8 cellular contexts compared by ENCODE assay signal in the genomic region with DNA sequence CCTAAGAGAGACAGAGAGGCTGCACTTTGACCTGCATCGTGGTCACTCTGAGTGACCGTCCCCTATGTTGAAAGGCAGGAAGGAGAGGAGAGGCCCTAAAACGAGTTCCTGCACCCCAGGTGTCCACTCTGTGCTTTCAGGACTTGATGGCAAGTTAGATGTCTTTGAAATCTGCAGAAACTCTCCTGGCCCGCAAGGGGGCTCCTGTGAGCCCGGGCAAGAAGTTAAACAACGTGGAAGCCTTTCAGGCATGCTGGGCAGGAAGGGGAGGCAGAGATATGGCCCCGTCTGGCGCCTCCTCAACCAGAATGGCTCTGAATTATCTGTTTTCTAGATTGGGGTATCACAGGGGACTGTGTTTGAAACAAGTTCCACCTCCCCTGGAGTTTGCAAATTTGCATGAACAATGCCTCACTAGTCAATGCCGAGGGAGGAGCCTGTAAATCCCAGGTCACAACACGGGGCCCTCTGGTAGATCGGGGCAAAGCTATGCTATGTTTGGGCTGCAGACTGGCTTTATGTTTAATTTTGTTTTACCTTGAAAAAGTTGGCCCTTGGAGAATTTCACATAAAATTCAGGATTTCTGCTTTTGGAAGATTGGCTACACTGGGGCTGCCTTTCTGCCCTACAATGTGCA. TPM values are rescaled to one million over a fixed set of nuclear protein-coding genes. Genes with fewer than 3 reads are reported as not detected.
DNase-seq lines count a peak whose midpoint lies in the region; ATAC-seq, FAIRE-seq and TF ChIP-seq lines count a peak whose summit lies in the region.

No MANE protein-coding gene starts in this region.

- no peak overlapping the region for H3K4me3 ChIP-seq in mesendoderm (ENCODE audit: low read length)

- no peak overlapping the region for H2AK5ac ChIP-seq in mesendoderm (ENCODE audit: low read length)

- no peak overlapping the region for H2BK15ac ChIP-seq in mesendoderm (replicated peaks; ENCODE audit: low read depth)

- peaks cover 3% of the 10 kb centered on the region for H3K4me1 ChIP-seq in mesendoderm (ENCODE audit: control insufficient read depth, low read depth, low read length)

- FAIRE-seq in GM12891 (lab: Jason Lieb, UNC), result no peak

- no peak overlapping the region for H3K23ac ChIP-seq in mesendoderm (ENCODE audit: low read length)

- no peaks in the 10 kb centered on the region for H3K9me3 Mint-ChIP-seq in activated T-cell treated with anti-CD3 and anti-CD28 coated beads, Interleukin-2, amount 50 U/mL, for 24 hours
- peaks cover 0 to 3% (median 0%) of the 10 kb centered on the region in 5 experiments for H3K9me3 Mint-ChIP-seq in brain

- H3K36me3 ChIP-seq in mesendoderm (ENCODE audit: control insufficient read depth, insufficient read depth, low read length), result no peaks in the 10 kb centered on the region

- H3K27me3 Mint-ChIP-seq in activated T-cell treated with anti-CD3 and anti-CD28 coated beads, Interleukin-2, amount 50 U/mL, for 24 hours, result peaks cover 44% of the 10 kb centered on the region
- peaks cover 5% of the 10 kb centered on the region for H3K27me3 Mint-ChIP-seq in brain

- WGBS in mesendoderm (ENCODE audit: extremely low coverage, insufficient coverage, low lambda C conversion rate), result no CpG with 5 or more reads among the region's 11 CpGs

- no peak overlapping the region for H3K4me3 Mint-ChIP-seq in activated T-cell treated with anti-CD3 and anti-CD28 coated beads, Interleukin-2, amount 50 U/mL, for 24 hours
- no peak overlapping the region for H3K4me3 Mint-ChIP-seq in brain

- no peaks in the 10 kb centered on the region for H3K27me3 ChIP-seq in mesendoderm (ENCODE audit: insufficient read depth, low read length, poor library complexity)

- H3K27ac ChIP-seq in mesendoderm (ENCODE audit: low read depth, low read length), result peak overlapping the region; percentile 61

- H3K27ac Mint-ChIP-seq in activated T-cell treated with anti-CD3 and anti-CD28 coated beads, Interleukin-2, amount 50 U/mL, for 24 hours, result no peak overlapping the region
- peak overlapping the region in 2 of 5 experiments; percentile 26 to 43 for H3K27ac Mint-ChIP-seq in brain

- TF ChIP-seq POLR2A in GM12891 (IDR thresholded peaks at IDR 0.05; ENCODE audit: low read depth, low read length), result no peak

- H4K5ac ChIP-seq in mesendoderm (ENCODE audit: low read length), result no peak overlapping the region

- peak overlapping the region; percentile 69 for H3K18ac ChIP-seq in mesendoderm (ENCODE audit: low read length)

- no peak overlapping the region for H3K4ac ChIP-seq in mesendoderm (ENCODE audit: low read depth, low read length)

- ATAC-seq in GM21786 (IDR thresholded peaks at IDR 0.05; ENCODE audit: unreplicated experiment), result no peak
- no peak for ATAC-seq in HG03432 (IDR thresholded peaks at IDR 0.05; ENCODE audit: unreplicated experiment)

- no peak overlapping the region for H3K4me2 ChIP-seq in mesendoderm (ENCODE audit: low read length)

- peak overlapping the region; percentile 70 for H2BK5ac ChIP-seq in mesendoderm (ENCODE audit: low read length)

- no peaks in the 10 kb centered on the region for H3K4me1 Mint-ChIP-seq in activated T-cell treated with anti-CD3 and anti-CD28 coated beads, Interleukin-2, amount 50 U/mL, for 24 hours (ENCODE audit: low read depth)
- H3K4me1 Mint-ChIP-seq in brain, result peaks cover 41% of the 10 kb centered on the region

- no peaks in the 10 kb centered on the region for H3K79me2 ChIP-seq in mesendoderm (ENCODE audit: control insufficient read depth, insufficient read depth, low read length)

- no peak overlapping the region for H2BK120ac ChIP-seq in mesendoderm (ENCODE audit: low read depth, low read length)

- no peak overlapping the region for H3K9ac ChIP-seq in mesendoderm (ENCODE audit: low read length)

- no peaks in the 10 kb centered on the region for H3K36me3 Mint-ChIP-seq in activated T-cell treated with anti-CD3 and anti-CD28 coated beads, Interleukin-2, amount 50 U/mL, for 24 hours (ENCODE audit: low read depth)
- no peaks in the 10 kb centered on the region for H3K36me3 Mint-ChIP-seq in brain

- peak overlapping the region; percentile 45 for H3K56ac ChIP-seq in mesendoderm (ENCODE audit: low read length)

- TF ChIP-seq CTCF in brain (conservative IDR thresholded peaks at IDR 0.05), result peak; percentile 34 to 42

- H3K79me1 ChIP-seq in mesendoderm (ENCODE audit: low read length), result no peaks in the 10 kb centered on the region

- DNase-seq in activated T-cell treated with anti-CD3 and anti-CD28 coated beads for 48 hours (ENCODE audit: low read depth), result peak; percentile 15
- no peak for DNase-seq in activated T-cell treated with anti-CD3 and anti-CD28 coated beads, Interleukin-2, amount 50 U/mL, for 24 hours
- peak; percentile 51 for DNase-seq in NCI-H146 (lab: John Stamatoyannopoulos, UW)
- peak; percentile 97 for DNase-seq in mesendoderm
- no peak for DNase-seq in GM12891 (ENCODE audit: insufficient read length, low spot score)

- no peak overlapping the region for H4K8ac ChIP-seq in mesendoderm (ENCODE audit: low read depth, low read length)

TF ChIP-seq in GM12891, 5 proteins besides CTCF, POLR2A, EP300 and RAD21:
- TF ChIP-seq POLR2AphosphoS5 (IDR thresholded peaks at IDR 0.05; ENCODE audit: low read depth, low read length) (no peak), SPI1 (IDR thresholded peaks at IDR 0.05; ENCODE audit: low read depth, low read length) (no peak)

RNA-seq across cellular contexts. Expression of a gene that starts 9.8 kb away (rescaled TPM):
- 1.5 TPM for polyA plus RNA-seq in brain (ENCODE audit: insufficient read depth, low read depth, low replicate concordance)
- 0.03 TPM for polyA plus RNA-seq in mesendoderm (2013, experiment 1 of 2)
- 0.01 TPM for polyA plus RNA-seq in mesendoderm (2013, experiment 2 of 2)
- 0.05 TPM for polyA plus RNA-seq in GM12891 (2012; ENCODE audit: low read depth, missing spikeins)

Comparison
In these comparisons a context has a peak if more than half of its experiments do, and no peak if none do; other contexts are left out.
1. DNase-seq: peak in activated T-cell treated with anti-CD3 and anti-CD28 coated beads for 48 hours (single experiment), NCI-H146 (single experiment) and mesendoderm (single experiment); none in activated T-cell treated with anti-CD3 and anti-CD28 coated beads, Interleukin-2, amount 50 U/mL, for 24 hours (single experiment) and GM12891 (single experiment).